ENCODE assay signal across 1 cellular context in genomic region chr17:40981115-40981514, GRCh38.
TF ChIP-seq lines count a peak whose summit lies in the region.

No MANE protein-coding gene starts in this region.

TF ChIP-seq in IMR-90, 13 proteins besides CTCF, POLR2A, EP300 and RAD21:
- TF ChIP-seq MAFK (IDR thresholded peaks at IDR 0.05; ENCODE audit: low read depth, low read length) (no peak), SMC3 (IDR thresholded peaks at IDR 0.05; ENCODE audit: low read depth, low read length) (no peak), MAZ (IDR thresholded peaks at IDR 0.05; ENCODE audit: borderline replicate concordance, low read depth, low read length) (no peak)
